ENCODE assay signal across 31 cellular contexts in genomic region chr7:118233799-118234198, GRCh38. TPM values are rescaled to one million over a fixed set of nuclear protein-coding genes. Genes with fewer than 3 reads are reported as not detected.
"Had no signal": no experiment of that assay in that cellular context is flagged by ENCODE, and none has a peak within 500 bp of the region (broad histone marks: within the 10 kb centered on the region; RNA-seq: fewer than 3 reads in every experiment).

No MANE protein-coding gene starts in this region.

- H3K4me1 Mint-ChIP-seq: nephron progenitor cell; neural crest cell; stimulated activated effector memory CD8-positive, alpha-beta T cell treated with anti-CD3 and anti-CD28 coated beads, Interleukin-12 subunit alpha, Interleukin-12 subunit beta, amount 100 ng/mL, for 72 hours; stimulated activated naive B cell treated with anti-CD40 and anti-IgM and Interleukin-4, amounts not matched to agents 10 μg/mL and 1 μg/mL and 100 μg/mL, for 72 hours had no signal

- H3K4me3 Mint-ChIP-seq: natural killer cell treated with Interleukin-12 subunit alpha and Interleukin-12 subunit beta and Interleukin-15 and Interleukin-18, amount 100 ng/mL, for 72 hours; nephron progenitor cell; neural crest cell; stimulated activated effector memory CD8-positive, alpha-beta T cell treated with anti-CD3 and anti-CD28 coated beads, Interleukin-12 subunit alpha, Interleukin-12 subunit beta, amount 100 ng/mL, for 72 hours; stimulated activated naive B cell treated with anti-CD40 and anti-IgM and Interleukin-4, amounts not matched to agents 10 μg/mL and 1 μg/mL and 100 μg/mL, for 72 hours; stimulated activated naive CD8-positive, alpha-beta T cell treated with anti-CD3 and anti-CD28 coated beads, Interleukin-15, Interleukin-2, amounts not matched to agents 100 ng/mL and 50 ng/mL, for 24 hours had no signal

- H3K79me2 ChIP-seq: parathyroid adenoma had no signal

- H3K27ac Mint-ChIP-seq: natural killer cell treated with Interleukin-12 subunit alpha and Interleukin-12 subunit beta and Interleukin-15 and Interleukin-18, amount 100 ng/mL, for 72 hours; nephron progenitor cell; progenitor cell of endocrine pancreas; stimulated activated effector memory CD8-positive, alpha-beta T cell treated with anti-CD3 and anti-CD28 coated beads, Interleukin-12 subunit alpha, Interleukin-12 subunit beta, amount 100 ng/mL, for 72 hours; stimulated activated naive B cell treated with anti-CD40 and anti-IgM and Interleukin-4, amounts not matched to agents 10 μg/mL and 1 μg/mL and 100 μg/mL, for 72 hours; stimulated activated naive CD8-positive, alpha-beta T cell treated with anti-CD3 and anti-CD28 coated beads, Interleukin-15, Interleukin-2, amounts not matched to agents 100 ng/mL and 50 ng/mL, for 24 hours had no signal

- H2AFZ ChIP-seq: parathyroid adenoma had no signal

- DNase-seq: nephron progenitor cell; nucleus accumbens; posterior cingulate gyrus; psoas muscle; right cardiac atrium; right lobe of liver; sigmoid colon; small intestine; stimulated activated CD4-positive, alpha-beta T cell treated with anti-CD3 and anti-CD28 coated beads, Interleukin-15, amount 100 ng/mL, for 24 hours; stimulated activated CD4-positive, alpha-beta T cell treated with anti-CD3 and anti-CD28 coated beads, Interleukin-2, amount 100 ng/mL, for 24 hours; stimulated activated CD4-positive, alpha-beta T cell treated with anti-CD3 and anti-CD28 coated beads, Interleukin-2, amount 100 ng/mL, for 48 hours; stimulated activated CD4-positive, alpha-beta T cell treated with anti-CD3 and anti-CD28 coated beads, Interleukin-4, amount 100 ng/mL, for 24 hours; stimulated activated naive B cell treated with anti-CD40 and anti-IgM and Interleukin-4, amounts not matched to agents 10 μg/mL and 1 μg/mL and 100 μg/mL, for 72 hours; stimulated activated naive CD4-positive, alpha-beta T cell treated with Interleukin-2 at 50 U/mL for 16 hours; stomach; thyroid gland; trophoblast cell; upper lobe of left lung had no signal

- ATAC-seq: natural killer cell treated with Interleukin-12 subunit alpha and Interleukin-12 subunit beta and Interleukin-15 and Interleukin-18, amount 100 ng/mL, for 72 hours; psoas muscle; right cardiac atrium; right lobe of liver; stimulated activated effector memory CD8-positive, alpha-beta T cell treated with anti-CD3 and anti-CD28 coated beads, Interleukin-12 subunit alpha, Interleukin-12 subunit beta, amount 100 ng/mL, for 72 hours; stimulated activated naive B cell treated with anti-CD40 and anti-IgM and Interleukin-4, amounts not matched to agents 10 μg/mL and 1 μg/mL and 100 μg/mL, for 72 hours had no signal

- FAIRE-seq: small intestine, urothelium cell line had no signal

- H3K9me3 Mint-ChIP-seq: nephron progenitor cell; neural crest cell; stimulated activated effector memory CD8-positive, alpha-beta T cell treated with anti-CD3 and anti-CD28 coated beads, Interleukin-12 subunit alpha, Interleukin-12 subunit beta, amount 100 ng/mL, for 72 hours; stimulated activated naive CD8-positive, alpha-beta T cell treated with anti-CD3 and anti-CD28 coated beads, Interleukin-15, Interleukin-2, amounts not matched to agents 100 ng/mL and 50 ng/mL, for 24 hours had no signal

- H3K27ac ChIP-seq: neutrophil, parathyroid adenoma, psoas muscle, right lobe of liver, sigmoid colon, stomach, thoracic aorta, thyroid gland, tibial nerve, upper lobe of left lung, vagina had no signal

- H3K36me3 ChIP-seq: neutrophil, right lobe of liver, sigmoid colon, stomach, thoracic aorta, thyroid gland, tibial nerve, upper lobe of left lung, vagina had no signal

- H3K27me3 ChIP-seq: right lobe of liver, sigmoid colon, stomach, thyroid gland, tibial nerve, upper lobe of left lung, vagina had no signal

- H3K9me3 ChIP-seq: neutrophil, psoas muscle, right lobe of liver, sigmoid colon, stomach, thoracic aorta, thyroid gland, tibial nerve, upper lobe of left lung, vagina had no signal

- H3K4me1 ChIP-seq: parathyroid adenoma, psoas muscle, right lobe of liver, sigmoid colon, stomach, thyroid gland, tibial nerve, upper lobe of left lung, vagina had no signal

- H3K9ac ChIP-seq: parathyroid adenoma had no signal

- H3K27me3 Mint-ChIP-seq: progenitor cell of endocrine pancreas; stimulated activated naive CD8-positive, alpha-beta T cell treated with anti-CD3 and anti-CD28 coated beads, Interleukin-15, Interleukin-2, amounts not matched to agents 100 ng/mL and 50 ng/mL, for 24 hours had no signal

- H3K4me3 ChIP-seq: psoas muscle, right lobe of liver, sigmoid colon, stomach, thoracic aorta, thyroid gland, tibial nerve, upper lobe of left lung, vagina had no signal

- H3K36me3 Mint-ChIP-seq: natural killer cell treated with Interleukin-12 subunit alpha and Interleukin-12 subunit beta and Interleukin-15 and Interleukin-18, amount 100 ng/mL, for 72 hours; stimulated activated effector memory CD8-positive, alpha-beta T cell treated with anti-CD3 and anti-CD28 coated beads, Interleukin-12 subunit alpha, Interleukin-12 subunit beta, amount 100 ng/mL, for 72 hours; stimulated activated naive B cell treated with anti-CD40 and anti-IgM and Interleukin-4, amounts not matched to agents 10 μg/mL and 1 μg/mL and 100 μg/mL, for 72 hours had no signal

RNA-seq across cellular contexts. Expression of gene ANKRD7, which starts 9.3 kb away (rescaled TPM):
- total RNA-seq: natural killer cell treated with Interleukin-12 subunit alpha and Interleukin-12 subunit beta and Interleukin-15 and Interleukin-18, amount 100 ng/mL, for 72 hours; neural crest cell; osteocyte; progenitor cell of endocrine pancreas; right lobe of liver; upper lobe of left lung; ureter had no signal
- polyA plus RNA-seq: sigmoid colon had no signal
